8 cellular contexts compared by ENCODE assay signal in genomic region chr17:47733414-47734288, GRCh38. TPM values are rescaled to one million over a fixed set of nuclear protein-coding genes. Genes with fewer than 3 reads are reported as not detected.
A peak's percentile ranks its signal among the peaks of the same experiment; 100 is the strongest.
DNase-seq lines count a peak whose midpoint lies in the region; ATAC-seq, FAIRE-seq and TF ChIP-seq lines count a peak whose summit lies in the region.

No MANE protein-coding gene starts in this region.

- DNase-seq in astrocyte of the hippocampus (ENCODE audit: low read depth, low spot score) (peak; percentile 23), mesenteric fat pad (ENCODE audit: low spot score) (peak; percentile 68), hypothalamus (lab: John Stamatoyannopoulos, UW) (no peak), HFFc6 (no peak), kidney (no peak)

- H3K4me3 ChIP-seq in ACC112 (ENCODE audit: low read depth, low read length) (peak overlapping the region; percentile 60), kidney (ENCODE audit: low read length in 2 of 2) (no peak overlapping the region)

- peak; percentile 14 for ATAC-seq in GM19395 (IDR thresholded peaks at IDR 0.05; ENCODE audit: unreplicated experiment)
- peak; percentile 22 for ATAC-seq in HG03565 (IDR thresholded peaks at IDR 0.05; ENCODE audit: unreplicated experiment)

- H3K9me3 ChIP-seq in kidney (ENCODE audit: control insufficient read depth in 1 of 2, low read length in 2 of 2), result no peaks in the 10 kb centered on the region

- H3K27ac ChIP-seq in ACC112 (ENCODE audit: low read depth, low read length) (no peak overlapping the region), kidney (ENCODE audit: low read depth in 2 of 2, low read length in 2 of 2) (no peak overlapping the region)

- H3K36me3 ChIP-seq in ACC112 (ENCODE audit: insufficient read depth, low read length) (no peaks in the 10 kb centered on the region), kidney (ENCODE audit: control insufficient read depth in 1 of 2, insufficient read depth in 2 of 2, low read length in 2 of 2) (no peaks in the 10 kb centered on the region)

- no peaks in the 10 kb centered on the region for H3K79me2 ChIP-seq in ACC112 (ENCODE audit: control insufficient read depth, insufficient read depth, low read length, unreplicated experiment)

- H3K27me3 ChIP-seq in ACC112 (ENCODE audit: insufficient read depth, low read length), result peaks cover 82% of the 10 kb centered on the region

- no peak overlapping the region for H3K27ac Mint-ChIP-seq in HFFc6

- no peak for FAIRE-seq in kidney (lab: Jason Lieb, UNC)

- no peak overlapping the region for H3K4me3 Mint-ChIP-seq in HFFc6

- H3K27me3 Mint-ChIP-seq in HFFc6 (ENCODE audit: insufficient read depth), result peaks cover 62% of the 10 kb centered on the region

- no peaks in the 10 kb centered on the region for H3K9me3 Mint-ChIP-seq in HFFc6

- H3K9ac ChIP-seq in kidney (ENCODE audit: low read length in 2 of 2), result no peak overlapping the region

- TF ChIP-seq CTCF in HFFc6 (IDR thresholded peaks at IDR 0.05) (no peak), kidney (IDR thresholded peaks at IDR 0.05; ENCODE audit: borderline replicate concordance, extremely low read depth, insufficient read depth) (no peak)

- no peaks in the 10 kb centered on the region for H3K4me1 Mint-ChIP-seq in HFFc6 (ENCODE audit: low read depth)

- H3K4me1 ChIP-seq in ACC112 (ENCODE audit: control insufficient read depth, insufficient read depth, low read length, unreplicated experiment), result no peaks in the 10 kb centered on the region
- peaks cover 0 to 4% of the 10 kb centered on the region in 2 donors for H3K4me1 ChIP-seq in kidney (ENCODE audit: control insufficient read depth in 1 of 2, insufficient read depth in 1 of 2, low read depth in 1 of 2, low read length in 2 of 2)

- H2AFZ ChIP-seq in ACC112 (ENCODE audit: low read length, unreplicated experiment), result peak overlapping the region; percentile 25

- no peaks in the 10 kb centered on the region; the same call in 1 of the 2 replicates for H3K36me3 Mint-ChIP-seq in HFFc6 (ENCODE audit: low read depth)

- intact Hi-C loops in kidney (cut with DNase I), result no loop called here

RNA-seq across cellular contexts. Expression of gene TBX21, which starts 0.6 kb away (rescaled TPM):
- total RNA-seq in mesenteric fat pad (0.35 TPM), kidney (1.9 TPM)
- not detected for total RNA-seq in HFFc6 (2021; fragmentation: NEBNext Ultra II Directional; extraction: Animal tissue kit (Norgen Biotek cat#: 25700))
- 0.24 TPM for polyA plus RNA-seq in kidney (ENCODE audit: insufficient read depth, low read depth, low replicate concordance)

RNA-seq across cellular contexts. Expression of gene TBKBP1, which starts 39.7 kb away (rescaled TPM):
- total RNA-seq in mesenteric fat pad (21.7 TPM), kidney (10.1 TPM)
- 1 to 10 TPM; 6.6 to 8.3 (median 7.7) TPM for total RNA-seq in HFFc6 (2021; fragmentation: NEBNext Ultra II Directional; extraction: Animal tissue kit (Norgen Biotek cat#: 25700))
- 11.2 TPM for polyA plus RNA-seq in kidney (ENCODE audit: insufficient read depth, low read depth, low replicate concordance)

Comparison
In these comparisons a context has a peak if more than half of its experiments do, and no peak if none do; other contexts are left out.
1. DNase-seq: peak in astrocyte of the hippocampus (single experiment) and mesenteric fat pad (single experiment); none in hypothalamus (0 of 51), HFFc6 (single experiment) and kidney (single experiment).